Comparison of ENCODE assay signal across 17 cellular contexts in the genomic region with DNA sequence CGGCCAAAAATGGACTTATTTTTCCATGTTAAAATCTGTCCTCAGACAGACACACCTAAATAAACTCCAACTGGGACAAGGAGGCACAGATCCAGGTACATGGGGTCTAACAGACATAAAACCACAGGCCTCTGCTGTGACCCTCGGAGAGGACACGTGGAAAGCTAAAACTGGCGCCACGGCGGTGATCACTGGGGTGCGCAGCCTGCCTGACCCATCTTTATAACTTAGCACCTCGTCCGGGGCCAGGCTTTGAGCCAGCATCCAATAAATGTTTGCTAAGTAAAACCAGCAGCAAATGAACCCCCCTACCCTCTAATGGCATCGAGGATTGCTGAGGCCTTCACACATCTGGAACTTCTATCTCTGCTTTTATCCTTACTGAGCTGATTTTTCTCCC. TPM values are rescaled to one million over a fixed set of nuclear protein-coding genes. Genes with fewer than 3 reads are reported as not detected.
A peak's percentile ranks its signal among the peaks of the same experiment; 100 is the strongest.
DNase-seq lines count a peak whose midpoint lies in the region; ATAC-seq, FAIRE-seq and TF ChIP-seq lines count a peak whose summit lies in the region.
"Had no signal": no experiment of that assay in that cellular context is flagged by ENCODE, and none has a peak within 500 bp of the region (broad histone marks: within the 10 kb centered on the region; RNA-seq: fewer than 3 reads in every experiment).

No MANE protein-coding gene starts in this region.

- ATAC-seq in HepG2 (no peak), right lobe of liver (no peak), GM18502 (IDR thresholded peaks at IDR 0.05; ENCODE audit: poor library complexity, unreplicated experiment) (no peak)

- CTCF ChIA-PET in HepG2 (lab: Yijun Ruan, JAX; ENCODE audit: low intra/inter-chr PET ratio, low total read pairs), result no interaction called here
- CTCF ChIA-PET in A673 (lab: Charles Lee), result no interaction called here

- no peaks in the 10 kb centered on the region; the same call in 1 of the 2 replicates for H4K20me1 ChIP-seq in HepG2 (ENCODE audit: insufficient read depth, low read length)

- H3K4me3 Mint-ChIP-seq in endodermal cell, result no peak overlapping the region
- H3K4me3 Mint-ChIP-seq: CD4-positive, alpha-beta T cell; H9; IgD-negative memory B cell had no signal

- peaks cover 3% of the 10 kb centered on the region for H3K27me3 Mint-ChIP-seq in endodermal cell (ENCODE audit: insufficient read depth)

- POLR2A ChIA-PET in HepG2 (lab: Yijun Ruan, JAX), result interaction anchor here (1.7 kb wide), 1 partner anchor 35 kb away, joined by 5 read pairs; no protein-coding TSS in a partner anchor
- POLR2A ChIA-PET in A673 (lab: Charles Lee; ENCODE audit: low non-redundant PET), result no interaction called here

- TF ChIP-seq CTCF in HepG2 (CRISPR knock-in tag; IDR thresholded peaks at IDR 0.05) (no peak), right lobe of liver (IDR thresholded peaks at IDR 0.05) (no peak), endodermal cell (conservative IDR thresholded peaks at IDR 0.05) (no peak), A673 (conservative IDR thresholded peaks at IDR 0.05; ENCODE audit: low read depth, low read length) (no peak)

- no peaks in the 10 kb centered on the region for H3K27me3 ChIP-seq in HepG2 (ENCODE audit: control insufficient read depth in 1 of 2, insufficient read depth in 2 of 2, low read length in 2 of 2)
- no peaks in the 10 kb centered on the region for H3K27me3 ChIP-seq in right lobe of liver
- no peaks in the 10 kb centered on the region for H3K27me3 ChIP-seq in endodermal cell (ENCODE audit: control insufficient read depth, insufficient read depth, low read length, poor library complexity, severe bottlenecking)
- H3K27me3 ChIP-seq in A673 (replicated peaks; ENCODE audit: insufficient read depth, low read depth, low read length, poor library complexity), result peaks cover 6% of the 10 kb centered on the region

- H3K9me3 ChIP-seq in HepG2 (ENCODE audit: low read length) (no peaks in the 10 kb centered on the region), right lobe of liver (no peaks in the 10 kb centered on the region), endodermal cell (ENCODE audit: control insufficient read depth, low read length) (no peaks in the 10 kb centered on the region), A673 (ENCODE audit: low read depth, low read length, poor library complexity, severe bottlenecking) (no peaks in the 10 kb centered on the region)

- H3K36me3 Mint-ChIP-seq in endodermal cell (ENCODE audit: low read depth), result no peaks in the 10 kb centered on the region
- H3K36me3 Mint-ChIP-seq: IgD-negative memory B cell had no signal

- H3K27ac Mint-ChIP-seq in endodermal cell, result no peak overlapping the region
- H3K27ac Mint-ChIP-seq: CD4-positive, alpha-beta T cell; H9 had no signal

- peaks cover 2 to 20% of the 10 kb centered on the region in 2 experiments; a peak in 3 of 5 replicates for H3K36me3 ChIP-seq in HepG2 (replicated peaks in 1 of 2; ENCODE audit: control insufficient read depth in 1 of 2, insufficient read depth in 2 of 2, low read length in 2 of 2)
- no peaks in the 10 kb centered on the region for H3K36me3 ChIP-seq in right lobe of liver
- no peaks in the 10 kb centered on the region for H3K36me3 ChIP-seq in endodermal cell (ENCODE audit: control insufficient read depth, insufficient read depth, low read length)
- H3K36me3 ChIP-seq in A673 (ENCODE audit: insufficient read depth, low read length, poor library complexity, severe bottlenecking), result no peaks in the 10 kb centered on the region

- WGBS in HepG2 (ENCODE audit: low lambda C conversion rate), result 99% methylated on average over 10 of the region's 10 CpGs
- WGBS in right lobe of liver (ENCODE audit: insufficient coverage, low coverage, low lambda C conversion rate, missing lambda C conversion rate), result 91% methylated on average over 8 of the region's 10 CpGs
- 88 to 94% methylated on average over 3 to 10 of the region's 10 CpGs for WGBS in endodermal cell (ENCODE audit: insufficient coverage in 1 of 2, insufficient read length in 1 of 2), 2 experiments

- DNase-seq in HepG2 (ENCODE audit: low spot score) (no peak), right lobe of liver (no peak), endodermal cell (peak; percentile 12), mesenteric fat pad (ENCODE audit: low spot score) (peak; percentile 85), A673 (ENCODE audit: low spot score) (no peak), cerebellar nuclear complex (lab: John Stamatoyannopoulos, UW) (no peak)
- DNase-seq: AML-193; CD4-positive, alpha-beta T cell; DMS79 treated with DMSO at 0.1 percent for 48 hours; GF-D8 had no signal

- TF ChIP-seq POLR2A in HepG2 (IDR thresholded peaks at IDR 0.05; ENCODE audit: insufficient read depth in 1 of 2, low read depth in 2 of 2, low read length in 2 of 2) (no peak), right lobe of liver (IDR thresholded peaks at IDR 0.05) (no peak)

- TF ChIP-seq EP300 in HepG2 (IDR thresholded peaks at IDR 0.05; ENCODE audit: low read depth in 2 of 2, low read length in 2 of 2) (no peak), HepG2 (CRISPR knock-in tag; IDR thresholded peaks at IDR 0.05; ENCODE audit: borderline replicate concordance) (no peak)

- no peaks in the 10 kb centered on the region for H3K9me3 Mint-ChIP-seq in endodermal cell
- H3K9me3 Mint-ChIP-seq: CD4-positive, alpha-beta T cell; H9 had no signal

- H3K4me2 ChIP-seq in HepG2 (ENCODE audit: low read depth, low read length), result no peak overlapping the region

- no peak for FAIRE-seq in HepG2 (lab: Jason Lieb, UNC)
- FAIRE-seq: A204.1, H1, HTR-8/SVneo had no signal

- H3K27ac ChIP-seq in HepG2 (ENCODE audit: extremely low read length, insufficient read depth, low read length), result no peak overlapping the region
- H3K27ac ChIP-seq in right lobe of liver, result no peak overlapping the region
- H3K27ac ChIP-seq in endodermal cell (ENCODE audit: low read depth, low read length), result no peak overlapping the region
- no peak overlapping the region for H3K27ac ChIP-seq in A673 (ENCODE audit: low read depth, low read length, poor library complexity, severe bottlenecking)
- H3K27ac ChIP-seq: C4-2B had no signal

- peaks cover 59% of the 10 kb centered on the region for H3K4me1 ChIP-seq in HepG2 (ENCODE audit: insufficient read depth, low read length)
- H3K4me1 ChIP-seq in right lobe of liver, result peaks cover 0 to 37% (median 0%) of the 10 kb centered on the region in 4 donors
- peaks cover 5% of the 10 kb centered on the region for H3K4me1 ChIP-seq in endodermal cell (ENCODE audit: control insufficient read depth, insufficient read depth, low read length)
- no peaks in the 10 kb centered on the region for H3K4me1 ChIP-seq in A673 (ENCODE audit: insufficient read depth, low read length, poor library complexity, severe bottlenecking)

- H3K4me3 ChIP-seq in HepG2 (replicated peaks in 1 of 3; ENCODE audit: insufficient read depth in 1 of 3, low read depth in 2 of 3, low read length in 3 of 3) (no peak overlapping the region), right lobe of liver (no peak overlapping the region), endodermal cell (ENCODE audit: low read length) (no peak overlapping the region), A673 (ENCODE audit: low read depth, low read length, poor library complexity, severe bottlenecking) (no peak overlapping the region)

- H3K9ac ChIP-seq in HepG2 (ENCODE audit: insufficient read depth, low read depth, low read length) (no peak overlapping the region), endodermal cell (ENCODE audit: extremely low read depth, low read length, poor library complexity, severe bottlenecking) (no peak overlapping the region)

- H2AFZ ChIP-seq in HepG2 (ENCODE audit: low read length), result no peak overlapping the region

- no peak for TF ChIP-seq RAD21 in HepG2 (CRISPR knock-in tag; IDR thresholded peaks at IDR 0.05)

- intact Hi-C loops in HepG2 (cut with micrococcal nuclease; ENCODE audit: unreplicated experiment), result no loop called here
- intact Hi-C loops in right lobe of liver (cut with DNase I), result no loop called here
- intact Hi-C loops in A673 (cut with micrococcal nuclease; ENCODE audit: unreplicated experiment), result no loop called here

- BruUV-seq in HepG2 (replicated peaks; lab: Mats Ljungman, UMichigan) (no TSS peak), A673 (replicated peaks; lab: Mats Ljungman, UMichigan) (no TSS peak)

- peaks cover 90% of the 10 kb centered on the region for H3K79me2 ChIP-seq in HepG2 (ENCODE audit: insufficient read depth, low read length)

- peaks cover 14% of the 10 kb centered on the region for H3K4me1 Mint-ChIP-seq in endodermal cell
- H3K4me1 Mint-ChIP-seq: IgD-negative memory B cell had no signal

- in situ Hi-C loops in HepG2 (cut with HindIII; ENCODE audit: extremely low pct_ligation_motif_present, low pct_unique_long_range_greater_than_20kb), result no loop called here

TF ChIP-seq in HepG2, 621 proteins besides CTCF, POLR2A, EP300 and RAD21:
- TF ChIP-seq ZNF496 (CRISPR knock-in tag; IDR thresholded peaks at IDR 0.05; ENCODE audit: insufficient replicate concordance) (no peak), RBM22 (optimal IDR thresholded peaks at IDR 0.05; ENCODE audit: low read length) (peak; percentile 26)
TF ChIP-seq in HepG2: peak in this region for 1.

RNA-seq across cellular contexts. Expression of a gene that starts 15.3 kb away (rescaled TPM):
- total RNA-seq in HepG2 (2016; rRNA removed; fragmentation: Illumina TruSeq; extraction: Trizol) (42.5 and 56.5 TPM in 2 replicates), right lobe of liver (100 to 1,000 TPM; 165 to 218 (median 207) TPM), endodermal cell (1 to 10 TPM; 6.6 to 9.8 TPM), mesenteric fat pad (16.9 TPM), A673 (2021) (2.6 and 4.3 TPM in 2 replicates)
- total RNA-seq in HepG2 (2016; cell fraction: cytosol; rRNA removed; fragmentation: Illumina TruSeq; extraction: Trizol; ENCODE audit: low read depth), result 71.9 and 81.0 TPM in 2 replicates
- 34.4 and 55.2 TPM in 2 replicates for total RNA-seq in HepG2 (2016; cell fraction: insoluble cytoplasmic fraction; rRNA removed; fragmentation: Illumina TruSeq; extraction: Trizol)
- total RNA-seq in HepG2 (2016; cell fraction: membrane; rRNA removed; fragmentation: Illumina TruSeq; extraction: Trizol), result 69.6 and 77.5 TPM in 2 replicates
- total RNA-seq in HepG2 (2016; cell fraction: nucleus; rRNA removed; fragmentation: Illumina TruSeq; extraction: Trizol), result 66.0 and 74.7 TPM in 2 replicates
- 155 and 208 TPM in 2 replicates for polyA plus RNA-seq in HepG2 (2011; rRNA removed)
- polyA plus RNA-seq in HepG2 (2011; cell fraction: cytosol; rRNA removed), result 113 and 150 TPM in 2 replicates
- polyA plus RNA-seq in HepG2 (2011; cell fraction: nucleus; rRNA removed), result 207 and 256 TPM in 2 replicates
- polyA plus RNA-seq in HepG2 (2012), result 61.3 and 94.3 TPM in 2 replicates
- 28.0 and 30.8 TPM in 2 replicates for polyA plus RNA-seq in HepG2 (2016; cell fraction: cytosol; fragmentation: Illumina TruSeq; extraction: Trizol; ENCODE audit: low read depth)
- polyA plus RNA-seq in HepG2 (2016; cell fraction: insoluble cytoplasmic fraction; fragmentation: Illumina TruSeq; extraction: Trizol; ENCODE audit: low read depth), result 34.4 and 44.9 TPM in 2 replicates
- 53.8 and 67.9 TPM in 2 replicates for polyA plus RNA-seq in HepG2 (2016; cell fraction: membrane; fragmentation: Illumina TruSeq; extraction: Trizol; ENCODE audit: low read depth)
- 84.3 and 88.3 TPM in 2 replicates for polyA plus RNA-seq in HepG2 (2016; cell fraction: nucleus; fragmentation: Illumina TruSeq; extraction: Trizol; ENCODE audit: insufficient read depth, low read depth)
- 65.0 and 447 TPM in 2 replicates for polyA minus RNA-seq in HepG2 (2011; rRNA and poly(A)+ RNA removed; ENCODE audit: low replicate concordance)
- polyA minus RNA-seq in HepG2 (2011; cell fraction: cytosol; rRNA and poly(A)+ RNA removed), result 126 and 149 TPM in 2 replicates
- polyA minus RNA-seq in HepG2 (2011; cell fraction: nucleus; rRNA and poly(A)+ RNA removed), result 126 and 142 TPM in 2 replicates
- polyA plus RNA-seq in endodermal cell (2013, experiment 1 of 2), result 4.2 TPM
- 4.7 TPM for polyA plus RNA-seq in endodermal cell (2013, experiment 2 of 2)

Comparison
In these comparisons a context has a peak if more than half of its experiments do, and no peak if none do; other contexts are left out.
1. DNase-seq: peak in endodermal cell (single experiment) and mesenteric fat pad (single experiment); none in HepG2 (single experiment), right lobe of liver (0 of 3), A673 (single experiment) and cerebellar nuclear complex (0 of 2).